8 cellular contexts compared by ENCODE assay signal in genomic region chr12:107320929-107321618, GRCh38.
DNase-seq lines count a peak whose midpoint lies in the region; ATAC-seq, FAIRE-seq and TF ChIP-seq lines count a peak whose summit lies in the region.

No MANE protein-coding gene starts in this region.

- peak; percentile 60 for DNase-seq in DMS 273 (lab: John Stamatoyannopoulos, UW; ENCODE audit: unreplicated experiment)
- DNase-seq in DMS 273 treated with DMSO at 0.1 percent for 48 hours (lab: John Stamatoyannopoulos, UW) = no peak
- peak; percentile 51 to 62 for DNase-seq in activated CD4-positive, alpha-beta T cell treated with anti-CD3 and anti-CD28 coated beads for 24 hours (ENCODE audit: low read depth in 2 of 2)
- DNase-seq in mesothelial cell of epicardium (ENCODE audit: low spot score in 2 of 2, unreplicated experiment in 2 of 2) = peak in 1 of 2 experiments; percentile 47
- peak; percentile 30 to 77 for DNase-seq in stimulated activated effector memory CD8-positive, alpha-beta T cell treated with anti-CD3 and anti-CD28 coated beads, Interleukin-12 subunit alpha, Interleukin-12 subunit beta, amount 100 ng/mL, for 72 hours (ENCODE audit: low spot score in 2 of 2)
- DNase-seq in GM12891 (ENCODE audit: insufficient read length, low spot score) = no peak

- FAIRE-seq in GM12891 (lab: Jason Lieb, UNC) = no peak

- peaks cover 44% of the 10 kb centered on the region for H3K4me1 Mint-ChIP-seq in dendritic cell treated with granulocyte-macrophage colony-stimulating factor and Interleukin-4, amounts not matched to agents 40 ng/mL and 50 ng/mL, for 4 days (ENCODE audit: low read depth)
- H3K4me1 Mint-ChIP-seq in mesothelial cell of epicardium = peaks cover 25% of the 10 kb centered on the region
- peaks cover 33% of the 10 kb centered on the region for H3K4me1 Mint-ChIP-seq in stimulated activated effector memory CD8-positive, alpha-beta T cell treated with anti-CD3 and anti-CD28 coated beads, Interleukin-12 subunit alpha, Interleukin-12 subunit beta, amount 100 ng/mL, for 72 hours

- H3K36me3 Mint-ChIP-seq in dendritic cell treated with granulocyte-macrophage colony-stimulating factor and Interleukin-4, amounts not matched to agents 40 ng/mL and 50 ng/mL, for 4 days (ENCODE audit: low read depth) = no peaks in the 10 kb centered on the region
- H3K36me3 Mint-ChIP-seq in mesothelial cell of epicardium = no peaks in the 10 kb centered on the region
- peaks cover 15% of the 10 kb centered on the region for H3K36me3 Mint-ChIP-seq in stimulated activated effector memory CD8-positive, alpha-beta T cell treated with anti-CD3 and anti-CD28 coated beads, Interleukin-12 subunit alpha, Interleukin-12 subunit beta, amount 100 ng/mL, for 72 hours

- H3K9me3 Mint-ChIP-seq in dendritic cell treated with granulocyte-macrophage colony-stimulating factor and Interleukin-4, amounts not matched to agents 40 ng/mL and 50 ng/mL, for 4 days = no peaks in the 10 kb centered on the region
- H3K9me3 Mint-ChIP-seq in mesothelial cell of epicardium = no peaks in the 10 kb centered on the region
- H3K9me3 Mint-ChIP-seq in stimulated activated effector memory CD8-positive, alpha-beta T cell treated with anti-CD3 and anti-CD28 coated beads, Interleukin-12 subunit alpha, Interleukin-12 subunit beta, amount 100 ng/mL, for 72 hours = no peaks in the 10 kb centered on the region

- intact Hi-C loops in dendritic cell treated with granulocyte-macrophage colony-stimulating factor and Interleukin-4, amounts not matched to agents 40 ng/mL and 50 ng/mL, for 4 days (cut with micrococcal nuclease) = no loop called here

- ATAC-seq in stimulated activated effector memory CD8-positive, alpha-beta T cell treated with anti-CD3 and anti-CD28 coated beads, Interleukin-12 subunit alpha, Interleukin-12 subunit beta, amount 100 ng/mL, for 72 hours = peak; percentile 29
- ATAC-seq in GM18861 (IDR thresholded peaks at IDR 0.05; ENCODE audit: unreplicated experiment) = no peak

- no peak for TF ChIP-seq POLR2A in GM12891 (IDR thresholded peaks at IDR 0.05; ENCODE audit: low read depth, low read length)

- peak overlapping the region; percentile 10 for H3K27ac Mint-ChIP-seq in dendritic cell treated with granulocyte-macrophage colony-stimulating factor and Interleukin-4, amounts not matched to agents 40 ng/mL and 50 ng/mL, for 4 days
- no peak overlapping the region for H3K27ac Mint-ChIP-seq in mesothelial cell of epicardium
- H3K27ac Mint-ChIP-seq in stimulated activated effector memory CD8-positive, alpha-beta T cell treated with anti-CD3 and anti-CD28 coated beads, Interleukin-12 subunit alpha, Interleukin-12 subunit beta, amount 100 ng/mL, for 72 hours = peak overlapping the region; percentile 85

- TF ChIP-seq CTCF in mesothelial cell of epicardium (IDR thresholded peaks at IDR 0.05; ENCODE audit: unreplicated experiment) = no peak

- H3K4me3 Mint-ChIP-seq in dendritic cell treated with granulocyte-macrophage colony-stimulating factor and Interleukin-4, amounts not matched to agents 40 ng/mL and 50 ng/mL, for 4 days = peak overlapping the region; percentile 75
- H3K4me3 Mint-ChIP-seq in mesothelial cell of epicardium = peak overlapping the region; percentile 73
- peak overlapping the region; percentile 93 for H3K4me3 Mint-ChIP-seq in stimulated activated effector memory CD8-positive, alpha-beta T cell treated with anti-CD3 and anti-CD28 coated beads, Interleukin-12 subunit alpha, Interleukin-12 subunit beta, amount 100 ng/mL, for 72 hours

- H3K27me3 Mint-ChIP-seq in dendritic cell treated with granulocyte-macrophage colony-stimulating factor and Interleukin-4, amounts not matched to agents 40 ng/mL and 50 ng/mL, for 4 days = peaks cover 50% of the 10 kb centered on the region
- H3K27me3 Mint-ChIP-seq in mesothelial cell of epicardium (ENCODE audit: low read depth) = peaks cover 89% of the 10 kb centered on the region

TF ChIP-seq in GM12891, 5 proteins besides CTCF, POLR2A, EP300 and RAD21:
- TF ChIP-seq PAX5 (IDR thresholded peaks at IDR 0.05; ENCODE audit: insufficient read depth, low read length, severe bottlenecking) (no peak), TAF1 (IDR thresholded peaks at IDR 0.05; ENCODE audit: low read depth, low read length) (no peak), SPI1 (IDR thresholded peaks at IDR 0.05; ENCODE audit: low read depth, low read length) (no peak), POLR2AphosphoS5 (IDR thresholded peaks at IDR 0.05; ENCODE audit: low read depth, low read length) (no peak), POU2F2 (IDR thresholded peaks at IDR 0.05; ENCODE audit: low read depth, low read length) (no peak)
TF ChIP-seq in GM12891: peak in this region for 0.

Comparison
In these comparisons a context has a peak if more than half of its experiments do, and no peak if none do; other contexts are left out.
1. DNase-seq: peak in DMS 273 (single experiment), activated CD4-positive, alpha-beta T cell treated with anti-CD3 and anti-CD28 coated beads for 24 hours (2 of 2) and stimulated activated effector memory CD8-positive, alpha-beta T cell treated with anti-CD3 and anti-CD28 coated beads, Interleukin-12 subunit alpha, Interleukin-12 subunit beta, amount 100 ng/mL, for 72 hours (2 of 2); none in DMS 273 treated with DMSO at 0.1 percent for 48 hours (single experiment) and GM12891 (single experiment).
2. Peak in every context shown above with its lines, with median percentiles within 50 percentile points of each other: H3K4me3 Mint-ChIP-seq.